1 cellular context compared by ENCODE assay signal in the genomic region with DNA sequence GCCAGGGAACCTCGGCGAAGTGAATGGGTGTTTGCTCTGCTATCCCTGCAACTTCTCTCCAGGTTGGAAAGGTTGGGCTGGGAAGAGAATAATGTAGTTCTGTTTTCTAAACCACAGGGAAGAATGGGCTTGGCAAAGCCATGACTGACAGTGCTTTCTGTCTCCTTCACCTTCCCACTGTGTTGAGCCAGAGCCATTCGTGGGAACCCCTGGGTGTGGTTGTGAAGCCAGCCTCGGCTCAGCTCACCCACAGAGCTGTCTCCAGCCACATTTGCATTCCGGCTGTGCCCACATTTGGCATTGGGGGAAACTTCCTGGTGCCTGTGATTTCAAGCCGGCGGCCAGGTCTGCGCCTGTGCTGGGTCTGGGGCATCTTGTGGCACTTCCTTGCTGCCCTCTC.
TF ChIP-seq lines count a peak whose summit lies in the region.

No MANE protein-coding gene starts in this region.

TF ChIP-seq in H1, 55 proteins besides CTCF, POLR2A, EP300 and RAD21:
- TF ChIP-seq TCF12 (IDR thresholded peaks at IDR 0.05; ENCODE audit: low read depth, low read length) (no peak), BRCA1 (IDR thresholded peaks at IDR 0.05; ENCODE audit: low read depth, low read length) (no peak), CTBP2 (IDR thresholded peaks at IDR 0.05; ENCODE audit: borderline replicate concordance, insufficient read depth, insufficient read length, low read length) (no peak), CHD2 (IDR thresholded peaks at IDR 0.05; ENCODE audit: low read length) (no peak), TBP (IDR thresholded peaks at IDR 0.05; ENCODE audit: low read depth, low read length) (no peak), BCL11A (IDR thresholded peaks at IDR 0.05; ENCODE audit: low read depth in 2 of 2, low read length in 2 of 2) (no peak), HDAC2 (IDR thresholded peaks at IDR 0.05; ENCODE audit: borderline replicate concordance in 1 of 2, low read depth in 2 of 2, low read length in 2 of 2) (no peak), RFX5 (IDR thresholded peaks at IDR 0.05; ENCODE audit: borderline replicate concordance, low read depth, low read length) (no peak), GTF2F1 (IDR thresholded peaks at IDR 0.05; ENCODE audit: borderline replicate concordance, low read depth, low read length) (no peak), ZNF274 (IDR thresholded peaks at IDR 0.05; ENCODE audit: borderline replicate concordance, extremely low read depth, low read length) (no peak), MAFK (IDR thresholded peaks at IDR 0.05; ENCODE audit: low read depth, low read length) (no peak), SRF (IDR thresholded peaks at IDR 0.05; ENCODE audit: low read depth, low read length) (no peak), KDM5A (IDR thresholded peaks at IDR 0.05; ENCODE audit: low read length) (no peak)
- TF ChIP-seq, protein P1, sequence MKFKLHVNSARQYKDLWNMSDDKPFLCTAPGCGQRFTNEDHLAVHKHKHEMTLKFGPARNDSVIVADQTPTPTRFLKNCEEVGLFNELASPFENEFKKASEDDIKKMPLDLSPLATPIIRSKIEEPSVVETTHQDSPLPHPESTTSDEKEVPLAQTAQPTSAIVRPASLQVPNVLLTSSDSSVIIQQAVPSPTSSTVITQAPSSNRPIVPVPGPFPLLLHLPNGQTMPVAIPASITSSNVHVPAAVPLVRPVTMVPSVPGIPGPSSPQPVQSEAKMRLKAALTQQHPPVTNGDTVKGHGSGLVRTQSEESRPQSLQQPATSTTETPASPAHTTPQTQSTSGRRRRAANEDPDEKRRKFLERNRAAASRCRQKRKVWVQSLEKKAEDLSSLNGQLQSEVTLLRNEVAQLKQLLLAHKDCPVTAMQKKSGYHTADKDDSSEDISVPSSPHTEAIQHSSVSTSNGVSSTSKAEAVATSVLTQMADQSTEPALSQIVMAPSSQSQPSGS (IDR thresholded peaks at IDR 0.05; ENCODE audit: low read length): no peak
